8 cellular contexts compared by ENCODE assay signal in genomic region chr2:55050133-55050994, GRCh38.
DNase-seq lines count a peak whose midpoint lies in the region; ATAC-seq and TF ChIP-seq lines count a peak whose summit lies in the region.

TSS of gene RTN4 (minus strand) at chr2:55050451. CDS start at chr2:55050300, 151 bp downstream.

- peak; percentile 99 for DNase-seq in AG09319 (ENCODE audit: extremely low read depth, low read depth)
- DNase-seq in NCI-H446 (lab: John Stamatoyannopoulos, UW), result peak; percentile 98 to 99
- DNase-seq in activated CD4-positive, CD25-positive, alpha-beta regulatory T cell treated with anti-CD3 and anti-CD28 coated beads, Interleukin-2, amount 50 U/mL, for 16 hours (ENCODE audit: low read depth, low spot score), result peak; percentile 98
- DNase-seq in central memory CD8-positive, alpha-beta T cell (ENCODE audit: low spot score in 2 of 2), result peak; percentile 93 to 98
- DNase-seq in iris pigment epithelial cell (ENCODE audit: low read depth), result peak; percentile 100
- DNase-seq in stimulated activated CD4-positive, alpha-beta T cell treated with anti-CD3 and anti-CD28 coated beads, Interleukin-12 subunit alpha, Interleukin-12 subunit beta, amount 100 ng/mL, for 24 hours (ENCODE audit: low read depth in 2 of 2), result peak; percentile 96 to 98

- peak within 1 kb of the TSS; percentile 93 for H3K4me3 Mint-ChIP-seq in central memory CD8-positive, alpha-beta T cell

- no peaks in the 10 kb centered on the region for H3K9me3 Mint-ChIP-seq in central memory CD8-positive, alpha-beta T cell

- peaks cover 72% of the 10 kb centered on the region for H3K4me1 Mint-ChIP-seq in central memory CD8-positive, alpha-beta T cell

- H3K36me3 Mint-ChIP-seq in central memory CD8-positive, alpha-beta T cell (ENCODE audit: insufficient read depth), result peaks cover 12% of the 10 kb centered on the region

- ATAC-seq in GM19025 (IDR thresholded peaks at IDR 0.05; ENCODE audit: low read depth, unreplicated experiment) (peak; percentile 87), HG03342 (IDR thresholded peaks at IDR 0.05; ENCODE audit: unreplicated experiment) (peak; percentile 79)
- ATAC-seq in central memory CD8-positive, alpha-beta T cell (replicated peaks; ENCODE audit: extremely low read depth, poor library complexity, severe bottlenecking), result peak; percentile 90

- TF ChIP-seq CTCF in AG09319 (IDR thresholded peaks at IDR 0.05; ENCODE audit: low read depth, low read length), result no peak

- H3K27me3 Mint-ChIP-seq in central memory CD8-positive, alpha-beta T cell, result no peaks in the 10 kb centered on the region

- peak within 1 kb of the TSS; percentile 95 for H3K27ac Mint-ChIP-seq in central memory CD8-positive, alpha-beta T cell (ENCODE audit: low read depth)

Comparison
In these comparisons a context has a peak if more than half of its experiments do, and no peak if none do; other contexts are left out.
1. Peak in every context shown above with its lines: DNase-seq and ATAC-seq.